Comparison of ENCODE assay signal across 13 cellular contexts in the genomic region with DNA sequence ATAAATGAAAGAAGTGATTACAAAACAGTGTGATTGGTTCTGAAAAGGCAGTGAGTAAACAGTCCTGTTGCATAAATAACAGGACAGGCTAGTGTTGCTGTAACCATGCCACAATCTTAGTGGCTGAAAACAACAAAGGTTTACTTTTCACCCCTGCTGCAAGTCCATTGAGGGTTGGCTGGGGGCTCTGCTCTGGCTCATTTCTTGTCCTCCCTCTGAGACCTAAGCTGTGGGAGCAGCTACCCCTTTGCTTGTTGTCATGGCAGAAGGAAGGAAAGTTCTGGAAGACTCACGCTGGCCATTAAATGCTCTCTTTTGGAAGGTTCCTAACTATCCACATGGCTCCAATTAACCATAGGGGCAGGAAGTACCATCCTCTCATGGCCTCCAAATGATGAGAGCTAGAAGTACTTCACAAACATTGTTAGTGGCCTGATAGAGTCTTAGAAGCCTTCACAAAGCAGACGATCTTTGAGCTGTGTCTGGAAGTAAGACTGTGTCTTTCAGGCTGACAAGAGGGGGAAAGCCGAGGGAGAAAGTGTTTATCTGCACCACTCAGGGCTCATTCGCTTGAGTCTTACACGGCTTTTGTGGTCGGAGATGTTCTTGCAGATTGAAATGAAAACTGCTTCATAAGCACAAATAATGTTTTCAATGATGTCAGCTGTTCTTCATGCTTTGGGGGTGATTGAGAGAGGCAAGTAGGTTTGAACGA. TPM values are rescaled to one million over a fixed set of nuclear protein-coding genes. Genes with fewer than 3 reads are reported as not detected.
DNase-seq lines count a peak whose midpoint lies in the region; ATAC-seq and TF ChIP-seq lines count a peak whose summit lies in the region.
"Had no signal": no experiment of that assay in that cellular context is flagged by ENCODE, and none has a peak within 500 bp of the region (broad histone marks: within the 10 kb centered on the region; RNA-seq: fewer than 3 reads in every experiment).

No MANE protein-coding gene starts in this region.

- H3K9me3 Mint-ChIP-seq in activated naive CD4-positive, alpha-beta T cell treated with anti-CD3 and anti-CD28 coated beads, Interleukin-2, amount 50 U/mL, for 72 hours = no peaks in the 10 kb centered on the region
- H3K9me3 Mint-ChIP-seq in neural crest cell = no peaks in the 10 kb centered on the region
- H3K9me3 Mint-ChIP-seq: nephron had no signal

- TF ChIP-seq CTCF in neural crest cell (conservative IDR thresholded peaks at IDR 0.05) = no peak

- peaks cover 7 to 35% of the 10 kb centered on the region in 2 donors for H3K36me3 Mint-ChIP-seq in activated naive CD4-positive, alpha-beta T cell treated with anti-CD3 and anti-CD28 coated beads, Interleukin-2, amount 50 U/mL, for 72 hours
- H3K36me3 Mint-ChIP-seq in neural crest cell (ENCODE audit: low read depth) = no peaks in the 10 kb centered on the region

- H3K27me3 ChIP-seq in SJCRH30 = no peaks in the 10 kb centered on the region
- H3K27me3 ChIP-seq: heart right ventricle, right atrium auricular region had no signal

- peak; percentile 12 for TF ChIP-seq POLR2A in GM18505 (IDR thresholded peaks at IDR 0.05; ENCODE audit: borderline replicate concordance, extremely low read depth, insufficient read depth, insufficient read length)

- no peak for DNase-seq in activated CD4-positive, CD25-positive, alpha-beta regulatory T cell (lab: John Stamatoyannopoulos, UW)
- DNase-seq in activated naive CD4-positive, alpha-beta T cell treated with anti-CD3 and anti-CD28 coated beads, Interleukin-2, amount 50 U/mL, for 72 hours (ENCODE audit: low spot score in 2 of 2) = no peak
- no peak for DNase-seq in neural crest cell (ENCODE audit: low read depth, low spot score)
- DNase-seq in T1000 (lab: John Stamatoyannopoulos, UW) = no peak
- DNase-seq in SJCRH30 = no peak
- DNase-seq: heart right ventricle, NCI-H2171 treated with DMSO at 0.1 percent for 48 hours had no signal

- H3K9me3 ChIP-seq in SJCRH30 (replicated peaks) = no peaks in the 10 kb centered on the region
- H3K9me3 ChIP-seq: heart right ventricle, right atrium auricular region had no signal

- no peak overlapping the region for H3K4me3 Mint-ChIP-seq in neural crest cell
- H3K4me3 Mint-ChIP-seq: nephron had no signal

- H3K27ac Mint-ChIP-seq in activated naive CD4-positive, alpha-beta T cell treated with anti-CD3 and anti-CD28 coated beads, Interleukin-2, amount 50 U/mL, for 72 hours = peak overlapping the region; percentile 50 to 79
- peak overlapping the region; percentile 65 for H3K27ac Mint-ChIP-seq in neural crest cell (ENCODE audit: unreplicated experiment)
- H3K27ac Mint-ChIP-seq: nephron had no signal

- peak; percentile 48 to 57 for ATAC-seq in activated CD4-positive, CD25-positive, alpha-beta regulatory T cell treated with anti-CD3 and anti-CD28 coated beads, Interleukin-2, amount 50 U/mL, for 24 hours
- no peak for ATAC-seq in GM18505 (IDR thresholded peaks at IDR 0.05; ENCODE audit: unreplicated experiment)
- ATAC-seq in activated naive CD4-positive, alpha-beta T cell treated with anti-CD3 and anti-CD28 coated beads, Interleukin-2, amount 50 U/mL, for 72 hours = peak in 1 of 2 donors; percentile 28
- ATAC-seq in HG02763 (IDR thresholded peaks at IDR 0.05; ENCODE audit: unreplicated experiment) = no peak
- ATAC-seq: SK-N-SH treated with all-trans-retinoic acid at 6 μM for 48 hours had no signal

- peaks cover 2% of the 10 kb centered on the region for H3K27me3 Mint-ChIP-seq in neural crest cell (ENCODE audit: low read depth)

- H3K4me1 Mint-ChIP-seq in neural crest cell = no peaks in the 10 kb centered on the region

- H3K36me3 ChIP-seq in SJCRH30 = no peaks in the 10 kb centered on the region

- no peak overlapping the region for H3K4me3 ChIP-seq in SJCRH30
- H3K4me3 ChIP-seq: heart right ventricle, right atrium auricular region had no signal

- H3K27ac ChIP-seq in SJCRH30 = no peak overlapping the region; the same call in 1 of the 2 replicates
- H3K27ac ChIP-seq: right atrium auricular region had no signal

- H3K4me1 ChIP-seq in SJCRH30 = peaks cover 37% of the 10 kb centered on the region

RNA-seq across cellular contexts. Expression of gene RCSD1, which starts 11.9 kb away (rescaled TPM):
- 10 to 100 TPM; 28.2 to 65.6 TPM for total RNA-seq in activated naive CD4-positive, alpha-beta T cell treated with anti-CD3 and anti-CD28 coated beads, Interleukin-2, amount 50 U/mL, for 72 hours
- 2.3 and 3.0 TPM in 2 replicates for total RNA-seq in neural crest cell
- total RNA-seq in SJCRH30 (2014; rRNA removed; shearing (Covaris generic)) = 0.16 and 0.20 TPM in 2 replicates

Comparison
In these comparisons a context has a peak if more than half of its experiments do, and no peak if none do; other contexts are left out.
1. ATAC-seq: peak in activated CD4-positive, CD25-positive, alpha-beta regulatory T cell treated with anti-CD3 and anti-CD28 coated beads, Interleukin-2, amount 50 U/mL, for 24 hours (2 of 2); none in GM18505 (single experiment) and HG02763 (single experiment).